ENCODE assay signal across 20 cellular contexts in the genomic region with DNA sequence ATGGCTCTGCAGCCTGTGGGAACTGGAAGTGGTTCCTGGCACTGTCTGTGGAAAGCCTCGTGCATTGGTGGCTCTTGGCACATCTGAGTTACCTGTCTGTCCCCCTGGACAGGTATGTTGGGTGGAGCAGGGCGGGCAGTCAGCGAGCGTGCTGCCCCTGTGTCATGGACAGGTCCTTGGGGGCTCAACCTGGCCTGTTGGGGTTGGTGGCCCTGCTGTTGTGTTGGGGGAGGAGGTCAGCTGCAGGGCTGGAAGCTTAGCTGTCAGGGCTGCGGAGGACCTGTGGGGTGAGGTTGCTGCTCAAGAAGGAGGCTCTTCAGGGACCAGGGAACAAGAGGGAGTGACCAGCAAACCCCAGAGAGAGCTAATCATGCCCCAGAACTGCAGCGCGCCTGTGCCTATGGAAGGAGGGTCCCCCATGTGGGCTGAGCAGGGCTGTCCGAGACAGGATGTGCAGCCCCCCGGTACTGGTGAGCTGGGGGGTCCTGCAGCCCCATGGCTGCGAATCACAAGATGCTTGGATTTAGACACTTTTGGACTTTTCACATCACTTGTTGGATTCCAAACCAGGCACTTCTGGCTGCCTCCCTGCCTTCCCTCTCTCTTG.
"Had no signal": no experiment of that assay in that cellular context is flagged by ENCODE, and none has a peak within 500 bp of the region (broad histone marks: within the 10 kb centered on the region; RNA-seq: fewer than 3 reads in every experiment).

No MANE protein-coding gene starts in this region.

- H3K4me1 ChIP-seq: upper lobe of right lung had no signal

- H3K27ac Mint-ChIP-seq: activated CD4-positive, alpha-beta memory T cell treated with anti-CD3 and anti-CD28 coated beads, Interleukin-2, amount 10 ng/mL, durations not matched to agents 7 days and 5 days; activated naive CD4-positive, alpha-beta T cell treated with anti-CD3 and anti-CD28 coated beads, Interleukin-2, amount 10 ng/mL, durations not matched to agents 7 days and 5 days; activated T-cell treated with anti-CD3 and anti-CD28 coated beads, Interleukin-2, amount 50 U/mL, for 72 hours; endodermal cell; stimulated activated effector memory CD8-positive, alpha-beta T cell treated with anti-CD3 and anti-CD28 coated beads, Interleukin-12 subunit alpha, Interleukin-12 subunit beta, amount 100 ng/mL, for 72 hours; T-helper 1 cell treated with Interleukin-12 subunit alpha and Interleukin-12 subunit beta and Interleukin-4 antibody, amounts not matched to agents 30 μg/mL and 1 μg/mL, for 36 hours; WTC11 had no signal

- H3K36me3 Mint-ChIP-seq: activated naive CD4-positive, alpha-beta T cell treated with anti-CD3 and anti-CD28 coated beads, Interleukin-2, amount 10 ng/mL, durations not matched to agents 7 days and 5 days; stimulated activated effector memory CD8-positive, alpha-beta T cell treated with anti-CD3 and anti-CD28 coated beads, Interleukin-12 subunit alpha, Interleukin-12 subunit beta, amount 100 ng/mL, for 72 hours had no signal

- H3K4me1 Mint-ChIP-seq: activated CD4-positive, alpha-beta memory T cell treated with anti-CD3 and anti-CD28 coated beads, Interleukin-2, amount 10 ng/mL, durations not matched to agents 7 days and 5 days; activated naive CD4-positive, alpha-beta T cell treated with anti-CD3 and anti-CD28 coated beads, Interleukin-2, amount 10 ng/mL, durations not matched to agents 7 days and 5 days had no signal

- H3K9me3 ChIP-seq: ovary, stomach, upper lobe of right lung had no signal

- DNase-seq: activated CD4-positive, alpha-beta memory T cell treated with anti-CD3 and anti-CD28 coated beads, Interleukin-2, amount 10 ng/mL, durations not matched to agents 7 days and 5 days; activated CD4-positive, alpha-beta T cell treated with anti-CD3 and anti-CD28 coated beads for 4 hours; activated effector memory CD4-positive, alpha-beta T cell treated with Interleukin-2 at 50 U/mL for 16 hours; activated naive CD4-positive, alpha-beta T cell treated with anti-CD3 and anti-CD28 coated beads, Interleukin-2, amount 10 ng/mL, durations not matched to agents 7 days and 5 days; activated T-cell treated with anti-CD3 and anti-CD28 coated beads, Interleukin-2, amount 50 U/mL, for 72 hours; cortex of kidney; endodermal cell; foreskin fibroblast; naive thymus-derived CD8-positive, alpha-beta T cell; ovary; right cardiac atrium; small intestine; stimulated activated CD4-positive, alpha-beta T cell treated with anti-CD3 and anti-CD28 coated beads, Interleukin-2, amount 100 ng/mL, for 24 hours; stomach; T1000; upper lobe of right lung had no signal

- ATAC-seq: activated T-cell treated with anti-CD3 and anti-CD28 coated beads, Interleukin-2, amount 50 U/mL, for 72 hours; naive thymus-derived CD8-positive, alpha-beta T cell; right cardiac atrium; stimulated activated effector memory CD8-positive, alpha-beta T cell treated with anti-CD3 and anti-CD28 coated beads, Interleukin-12 subunit alpha, Interleukin-12 subunit beta, amount 100 ng/mL, for 72 hours; upper lobe of right lung; WTC11 had no signal

- H3K4me3 ChIP-seq: lung, ovary, stomach, upper lobe of right lung had no signal

- H3K4me3 Mint-ChIP-seq: activated CD4-positive, alpha-beta memory T cell treated with anti-CD3 and anti-CD28 coated beads, Interleukin-2, amount 10 ng/mL, durations not matched to agents 7 days and 5 days; activated naive CD4-positive, alpha-beta T cell treated with anti-CD3 and anti-CD28 coated beads, Interleukin-2, amount 10 ng/mL, durations not matched to agents 7 days and 5 days; activated T-cell treated with anti-CD3 and anti-CD28 coated beads, Interleukin-2, amount 50 U/mL, for 72 hours; endodermal cell; stimulated activated effector memory CD8-positive, alpha-beta T cell treated with anti-CD3 and anti-CD28 coated beads, Interleukin-12 subunit alpha, Interleukin-12 subunit beta, amount 100 ng/mL, for 72 hours; T-helper 1 cell treated with Interleukin-12 subunit alpha and Interleukin-12 subunit beta and Interleukin-4 antibody, amounts not matched to agents 30 μg/mL and 1 μg/mL, for 36 hours; WTC11 had no signal

- H3K27ac ChIP-seq: ovary had no signal

- H3K36me3 ChIP-seq: ovary, upper lobe of right lung had no signal

- H3K9me3 Mint-ChIP-seq: activated CD4-positive, alpha-beta memory T cell treated with anti-CD3 and anti-CD28 coated beads, Interleukin-2, amount 10 ng/mL, durations not matched to agents 7 days and 5 days; activated naive CD4-positive, alpha-beta T cell treated with anti-CD3 and anti-CD28 coated beads, Interleukin-2, amount 10 ng/mL, durations not matched to agents 7 days and 5 days; activated T-cell treated with anti-CD3 and anti-CD28 coated beads, Interleukin-2, amount 50 U/mL, for 72 hours; stimulated activated effector memory CD8-positive, alpha-beta T cell treated with anti-CD3 and anti-CD28 coated beads, Interleukin-12 subunit alpha, Interleukin-12 subunit beta, amount 100 ng/mL, for 72 hours; T-helper 1 cell treated with Interleukin-12 subunit alpha and Interleukin-12 subunit beta and Interleukin-4 antibody, amounts not matched to agents 30 μg/mL and 1 μg/mL, for 36 hours had no signal

- H3K27me3 ChIP-seq: ovary, stomach, upper lobe of right lung had no signal
